Comparison of ENCODE assay signal across 40 cellular contexts in genomic region chr19:52442179-52442578, GRCh38. TPM values are rescaled to one million over a fixed set of nuclear protein-coding genes. Genes with fewer than 3 reads are reported as not detected.
"Had no signal": no experiment of that assay in that cellular context is flagged by ENCODE, and none has a peak within 500 bp of the region (broad histone marks: within the 10 kb centered on the region; RNA-seq: fewer than 3 reads in every experiment).

No MANE protein-coding gene starts in this region.

- H3K27me3 Mint-ChIP-seq: activated naive CD4-positive, alpha-beta T cell treated with anti-CD3 and anti-CD28 coated beads, Interleukin-2, amount 50 U/mL, for 24 hours; activated naive CD8-positive, alpha-beta T cell treated with anti-CD3 and anti-CD28 coated beads, Interleukin-2, amount 10 ng/mL, durations not matched to agents 7 days and 5 days; activated naive CD8-positive, alpha-beta T cell treated with anti-CD3 and anti-CD28 coated beads, Interleukin-2, amount 50 U/mL, for 24 hours; activated T-helper 17 cell treated with anti-CD3 and anti-CD28 coated beads, Interleukin-2, amount 50 U/mL, for 72 hours; central memory CD8-positive, alpha-beta T cell had no signal

- DNase-seq: activated effector memory CD4-positive, alpha-beta T cell treated with anti-CD3 and anti-CD28 coated beads, Interleukin-2, amount 50 U/mL, for 16 hours; activated effector memory CD4-positive, alpha-beta T cell treated with Interleukin-2 at 50 U/mL for 16 hours; activated gamma-delta T cell; activated gamma-delta T cell treated with Interleukin-2 at 50 U/mL for 16 hours; activated naive CD4-positive, alpha-beta T cell; activated naive CD4-positive, alpha-beta T cell treated with anti-CD3 and anti-CD28 coated beads, Interleukin-2, amount 50 U/mL, for 16 hours; activated naive CD4-positive, alpha-beta T cell treated with Interleukin-2 at 50 U/mL for 16 hours; activated naive CD8-positive, alpha-beta T cell treated with anti-CD3 and anti-CD28 coated beads for 36 hours; activated naive CD8-positive, alpha-beta T cell treated with anti-CD3 and anti-CD28 coated beads, Interleukin-2, amount 10 ng/mL, durations not matched to agents 7 days and 5 days; activated naive CD8-positive, alpha-beta T cell treated with anti-CD3 and anti-CD28 coated beads, Interleukin-2, amount 50 U/mL, for 24 hours; activated T-cell treated with anti-CD3 and anti-CD28 coated beads for 4 hours; activated T-cell treated with anti-CD3 and anti-CD28 coated beads, Interleukin-2, amount 50 U/mL, for 1 hour; activated T-cell treated with anti-CD3 and anti-CD28 coated beads, Interleukin-2, amount 50 U/mL, for 4 hours; activated T-cell treated with anti-CD3 and anti-CD28 coated beads, Interleukin-2, amount 50 U/mL, for 48 hours; activated T-cell treated with anti-CD3 and anti-CD28 coated beads, Interleukin-2, amount 50 U/mL, for 72 hours; adrenal gland; amniotic stem cell; amygdala; anterior cingulate cortex; aorta; body of pancreas; brain microvascular endothelial cell; caudate nucleus; central memory CD4-positive, alpha-beta T cell; cerebellar nuclear complex had no signal

- H3K27ac Mint-ChIP-seq: activated naive CD4-positive, alpha-beta T cell treated with anti-CD3 and anti-CD28 coated beads, Interleukin-2, amount 50 U/mL, for 24 hours; activated naive CD4-positive, alpha-beta T cell treated with anti-CD3 and anti-CD28 coated beads, Interleukin-2, amount 50 U/mL, for 72 hours; activated naive CD8-positive, alpha-beta T cell; activated naive CD8-positive, alpha-beta T cell treated with anti-CD3 and anti-CD28 coated beads for 36 hours; activated naive CD8-positive, alpha-beta T cell treated with anti-CD3 and anti-CD28 coated beads, Interleukin-2, amount 10 ng/mL, durations not matched to agents 7 days and 5 days; activated naive CD8-positive, alpha-beta T cell treated with anti-CD3 and anti-CD28 coated beads, Interleukin-2, amount 50 U/mL, for 24 hours; activated T-cell treated with anti-CD3 and anti-CD28 coated beads, Interleukin-2, amount 50 U/mL, for 72 hours; activated T-helper 1 cell treated with anti-CD3 and anti-CD28 coated beads, Interleukin-12 subunit alpha, Interleukin-12 subunit beta, Interleukin-2, Interleukin-4 antibody, amounts not matched to agents 30 ng/mL and 10 ng/mL and 1 ng/mL, durations not matched to agents 14 hours and 24 hours and 36 hours; activated T-helper 17 cell treated with anti-CD3 and anti-CD28 coated beads, Interleukin-2, amount 50 U/mL, for 72 hours; activated T-helper 2 cell treated with anti-CD3 and anti-CD28 coated beads, Interferon-gamma antibody, Interleukin-2, Interleukin-4, amounts not matched to agents 10 μg/mL and 5 μg/mL and 100 μg/mL, durations not matched to agents 14 hours and 24 hours and 36 hours; brain had no signal

- H3K36me3 Mint-ChIP-seq: activated naive CD8-positive, alpha-beta T cell treated with anti-CD3 and anti-CD28 coated beads, Interleukin-2, amount 10 ng/mL, durations not matched to agents 7 days and 5 days had no signal

- H3K27ac ChIP-seq: adrenal gland, ascending aorta, body of pancreas, brain microvascular endothelial cell, breast epithelium, cardiac muscle cell had no signal

- H3K4me1 Mint-ChIP-seq: activated naive CD4-positive, alpha-beta T cell treated with anti-CD3 and anti-CD28 coated beads, Interleukin-2, amount 50 U/mL, for 24 hours; activated naive CD8-positive, alpha-beta T cell treated with anti-CD3 and anti-CD28 coated beads for 36 hours; activated naive CD8-positive, alpha-beta T cell treated with anti-CD3 and anti-CD28 coated beads, Interleukin-2, amount 10 ng/mL, durations not matched to agents 7 days and 5 days; activated naive CD8-positive, alpha-beta T cell treated with anti-CD3 and anti-CD28 coated beads, Interleukin-2, amount 50 U/mL, for 24 hours; activated T-helper 17 cell treated with anti-CD3 and anti-CD28 coated beads, Interleukin-2, amount 50 U/mL, for 72 hours; brain; central memory CD8-positive, alpha-beta T cell had no signal

- ATAC-seq: activated naive CD4-positive, alpha-beta T cell treated with anti-CD3 and anti-CD28 coated beads, Interleukin-2, amount 50 U/mL, for 72 hours; activated naive CD8-positive, alpha-beta T cell treated with anti-CD3 and anti-CD28 coated beads, Interleukin-2, amount 50 U/mL, for 24 hours; activated T-cell treated with anti-CD3 and anti-CD28 coated beads, Interleukin-2, amount 50 U/mL, for 4 hours; activated T-cell treated with anti-CD3 and anti-CD28 coated beads, Interleukin-2, amount 50 U/mL, for 72 hours; activated T-helper 17 cell treated with anti-CD3 and anti-CD28 coated beads, Interleukin-2, amount 50 U/mL, for 72 hours; body of pancreas had no signal

- H3K4me1 ChIP-seq: adrenal gland, ascending aorta, body of pancreas, breast epithelium had no signal

- H3K36me3 ChIP-seq: adrenal gland, brain microvascular endothelial cell, breast epithelium, cardiac muscle cell had no signal

- H3K4me3 ChIP-seq: adrenal gland, ascending aorta, body of pancreas, breast epithelium, cardiac muscle cell had no signal

- H3K9me3 ChIP-seq: adrenal gland had no signal

- FAIRE-seq: astrocyte, bronchial epithelial cell had no signal

- H3K27me3 ChIP-seq: adrenal gland, ascending aorta, body of pancreas, brain microvascular endothelial cell, breast epithelium, cardiac muscle cell had no signal

- H3K4me3 Mint-ChIP-seq: activated naive CD4-positive, alpha-beta T cell treated with anti-CD3 and anti-CD28 coated beads, Interleukin-2, amount 50 U/mL, for 24 hours; activated naive CD8-positive, alpha-beta T cell; activated naive CD8-positive, alpha-beta T cell treated with anti-CD3 and anti-CD28 coated beads for 36 hours; activated naive CD8-positive, alpha-beta T cell treated with anti-CD3 and anti-CD28 coated beads, Interleukin-2, amount 10 ng/mL, durations not matched to agents 7 days and 5 days; activated naive CD8-positive, alpha-beta T cell treated with anti-CD3 and anti-CD28 coated beads, Interleukin-2, amount 50 U/mL, for 24 hours; activated T-cell treated with anti-CD3 and anti-CD28 coated beads, Interleukin-2, amount 50 U/mL, for 4 hours; activated T-cell treated with anti-CD3 and anti-CD28 coated beads, Interleukin-2, amount 50 U/mL, for 72 hours; activated T-helper 1 cell treated with anti-CD3 and anti-CD28 coated beads, Interleukin-12 subunit alpha, Interleukin-12 subunit beta, Interleukin-2, Interleukin-4 antibody, amounts not matched to agents 30 ng/mL and 10 ng/mL and 1 ng/mL, durations not matched to agents 14 hours and 24 hours and 36 hours; activated T-helper 17 cell treated with anti-CD3 and anti-CD28 coated beads, Interleukin-2, amount 50 U/mL, for 72 hours; brain; central memory CD8-positive, alpha-beta T cell had no signal

RNA-seq across cellular contexts. Expression of gene ZNF578, which starts 11.2 kb away (rescaled TPM):
- total RNA-seq: ascending aorta, astrocyte, chondrocyte had no signal

RNA-seq across cellular contexts. Expression of gene ZNF534, which starts 13.2 kb away (rescaled TPM):
- total RNA-seq: activated naive CD4-positive, alpha-beta T cell treated with anti-CD3 and anti-CD28 coated beads, Interleukin-2, amount 50 U/mL, for 72 hours; activated naive CD8-positive, alpha-beta T cell treated with anti-CD3 and anti-CD28 coated beads for 36 hours; activated naive CD8-positive, alpha-beta T cell treated with anti-CD3 and anti-CD28 coated beads, Interleukin-2, amount 10 ng/mL, durations not matched to agents 7 days and 5 days; activated T-cell treated with anti-CD3 and anti-CD28 coated beads, Interleukin-2, amount 50 U/mL, for 4 hours; activated T-cell treated with anti-CD3 and anti-CD28 coated beads, Interleukin-2, amount 50 U/mL, for 72 hours; activated T-helper 1 cell treated with anti-CD3 and anti-CD28 coated beads, Interleukin-12 subunit alpha, Interleukin-12 subunit beta, Interleukin-2, Interleukin-4 antibody, amounts not matched to agents 30 ng/mL and 10 ng/mL and 1 ng/mL, durations not matched to agents 14 hours and 24 hours and 36 hours; activated T-helper 17 cell treated with anti-CD3 and anti-CD28 coated beads, Interleukin-2, amount 50 U/mL, for 72 hours; activated T-helper 2 cell treated with anti-CD3 and anti-CD28 coated beads, Interferon-gamma antibody, Interleukin-2, Interleukin-4, amounts not matched to agents 10 μg/mL and 5 μg/mL and 100 μg/mL, durations not matched to agents 14 hours and 24 hours and 36 hours; ascending aorta; astrocyte; body of pancreas; bronchial epithelial cell; chondrocyte had no signal
- polyA plus RNA-seq: adipose tissue had no signal
